Comparison of ENCODE assay signal across 20 cellular contexts in genomic region chr3:61765109-61765876, GRCh38.
"Had no signal": no experiment of that assay in that cellular context is flagged by ENCODE, and none has a peak within 500 bp of the region (broad histone marks: within the 10 kb centered on the region; RNA-seq: fewer than 3 reads in every experiment).

No MANE protein-coding gene starts in this region.

- H3K4me1 ChIP-seq: stomach had no signal

- H3K27ac ChIP-seq: foreskin keratinocyte, neutrophil, psoas muscle, sigmoid colon, skin epidermis, stomach had no signal

- FAIRE-seq: kidney had no signal

- H3K36me3 ChIP-seq: neutrophil, sigmoid colon, stomach had no signal

- H3K4me3 ChIP-seq: lung, psoas muscle, sigmoid colon, skin epidermis, stomach had no signal

- H3K9me3 ChIP-seq: neutrophil, psoas muscle, sigmoid colon, stomach had no signal

- DNase-seq: effector memory CD8-positive, alpha-beta T cell; erythroblast; kidney; left cardiac atrium; left ventricle myocardium superior; mesendoderm; naive thymus-derived CD4-positive, alpha-beta T cell; psoas muscle; retina; sigmoid colon; stimulated activated CD4-positive, alpha-beta T cell treated with anti-CD3 and anti-CD28 coated beads, Interleukin-2, amount 100 ng/mL, for 24 hours; stimulated activated CD4-positive, alpha-beta T cell treated with anti-CD3 and anti-CD28 coated beads, Interleukin-4, amount 100 ng/mL, for 4 hours; stimulated activated naive B cell treated with anti-CD40 and anti-IgM and Interleukin-4, amounts not matched to agents 10 μg/mL and 1 μg/mL and 100 μg/mL, for 72 hours; stomach; substantia nigra; trophoblast cell had no signal

- H3K27me3 ChIP-seq: foreskin keratinocyte, neutrophil, sigmoid colon, stomach had no signal

- ATAC-seq: effector memory CD8-positive, alpha-beta T cell; foreskin keratinocyte; left cardiac atrium; left ventricle myocardium superior; naive thymus-derived CD4-positive, alpha-beta T cell; psoas muscle; stimulated activated naive B cell treated with anti-CD40 and anti-IgM and Interleukin-4, amounts not matched to agents 10 μg/mL and 1 μg/mL and 100 μg/mL, for 72 hours had no signal
